ENCODE assay signal across 18 cellular contexts in the genomic region with DNA sequence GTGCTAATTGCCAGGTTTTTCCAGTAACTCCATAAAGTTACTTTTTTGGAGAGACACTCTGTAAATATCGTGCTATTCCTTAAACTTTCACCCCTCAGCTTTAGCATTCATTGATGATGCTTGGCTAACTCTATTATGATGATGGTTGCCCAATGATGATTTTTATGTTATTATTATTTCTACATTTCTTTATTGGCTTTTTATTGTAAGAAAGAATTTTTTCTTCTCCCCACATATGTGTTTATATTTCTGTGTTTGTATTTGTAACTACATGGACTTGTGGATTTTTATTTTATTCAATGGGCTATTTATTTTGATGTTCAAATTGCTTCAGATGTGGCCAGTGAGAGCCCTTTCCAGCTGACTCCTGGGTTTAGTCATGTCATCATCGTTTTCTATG.
DNase-seq lines count a peak whose midpoint lies in the region; ATAC-seq and TF ChIP-seq lines count a peak whose summit lies in the region.
"Had no signal": no experiment of that assay in that cellular context is flagged by ENCODE, and none has a peak within 500 bp of the region (broad histone marks: within the 10 kb centered on the region; RNA-seq: fewer than 3 reads in every experiment).

No MANE protein-coding gene starts in this region.

- DNase-seq in CD8-positive, alpha-beta memory T cell = no peak
- DNase-seq in activated T-helper 1 cell treated with anti-CD3 and anti-CD28 coated beads, Interleukin-12 subunit alpha, Interleukin-12 subunit beta, Interleukin-2, Interleukin-4 antibody, amounts not matched to agents 30 ng/mL and 10 ng/mL and 1 ng/mL, durations not matched to agents 14 hours and 24 hours and 36 hours (ENCODE audit: low spot score) = no peak
- no peak for DNase-seq in endothelial cell (ENCODE audit: low spot score)
- DNase-seq in stimulated activated naive B cell treated with anti-CD40 and anti-IgM and Interleukin-4, amounts not matched to agents 10 μg/mL and 1 μg/mL and 100 μg/mL, for 72 hours = no peak
- DNase-seq in COR-L47 (lab: John Stamatoyannopoulos, UW) = no peak
- no peak for DNase-seq in activated naive CD4-positive, alpha-beta T cell treated with anti-CD3 and anti-CD28 coated beads, Interleukin-2, amount 50 U/mL, for 16 hours
- DNase-seq: Calu3; CD4-positive, CD25-positive, alpha-beta regulatory T cell; CD8-positive, alpha-beta T cell; DMS53; DMS79 treated with DMSO at 0.1 percent for 48 hours; GF-D8; H9 had no signal

- TF ChIP-seq CTCF in endothelial cell (IDR thresholded peaks at IDR 0.05; ENCODE audit: unreplicated experiment) = no peak

- peaks cover 0 to 8% (median 0%) of the 10 kb centered on the region in 5 donors for H3K9me3 Mint-ChIP-seq in CD8-positive, alpha-beta memory T cell
- peaks cover 23% of the 10 kb centered on the region for H3K9me3 Mint-ChIP-seq in activated T-helper 1 cell treated with anti-CD3 and anti-CD28 coated beads, Interleukin-12 subunit alpha, Interleukin-12 subunit beta, Interleukin-2, Interleukin-4 antibody, amounts not matched to agents 30 ng/mL and 10 ng/mL and 1 ng/mL, durations not matched to agents 14 hours and 24 hours and 36 hours
- H3K9me3 Mint-ChIP-seq in endothelial cell (ENCODE audit: unreplicated experiment) = peaks cover 8% of the 10 kb centered on the region
- H3K9me3 Mint-ChIP-seq in stimulated activated naive B cell treated with anti-CD40 and anti-IgM and Interleukin-4, amounts not matched to agents 10 μg/mL and 1 μg/mL and 100 μg/mL, for 72 hours = no peaks in the 10 kb centered on the region

- peaks cover 9% of the 10 kb centered on the region for H3K4me1 ChIP-seq in CD8-positive, alpha-beta memory T cell (ENCODE audit: insufficient read depth, low read length)

- CTCF ChIA-PET in CD8-positive, alpha-beta memory T cell (lab: Charles Lee) = interaction anchor here (0.7 to 1.2 kb wide), 3 partner anchors 54 to 210 kb away, joined by 3 read pairs; no protein-coding TSS in a partner anchor

- peak overlapping the region; percentile 46 for H3K27ac ChIP-seq in CD8-positive, alpha-beta memory T cell (ENCODE audit: low read depth, low read length)
- H3K27ac ChIP-seq: BLaER1, C4-2B had no signal

- no peak overlapping the region for H3K4me3 ChIP-seq in CD8-positive, alpha-beta memory T cell (ENCODE audit: low read length)
- H3K4me3 ChIP-seq: BLaER1, GM23338 had no signal

- POLR2A ChIA-PET in CD8-positive, alpha-beta memory T cell (lab: Charles Lee) = no interaction called here

- peaks cover 11% of the 10 kb centered on the region for H3K36me3 ChIP-seq in CD8-positive, alpha-beta memory T cell (ENCODE audit: insufficient read depth, low read length)

- no peaks in the 10 kb centered on the region for H3K27me3 ChIP-seq in CD8-positive, alpha-beta memory T cell (ENCODE audit: insufficient read depth, low read length, poor library complexity, severe bottlenecking)

- peaks cover 9 to 18% (median 18%) of the 10 kb centered on the region in 3 donors for H3K4me1 Mint-ChIP-seq in CD8-positive, alpha-beta memory T cell
- peaks cover 71% of the 10 kb centered on the region for H3K4me1 Mint-ChIP-seq in activated T-helper 1 cell treated with anti-CD3 and anti-CD28 coated beads, Interleukin-12 subunit alpha, Interleukin-12 subunit beta, Interleukin-2, Interleukin-4 antibody, amounts not matched to agents 30 ng/mL and 10 ng/mL and 1 ng/mL, durations not matched to agents 14 hours and 24 hours and 36 hours (ENCODE audit: low read depth)
- peaks cover 3% of the 10 kb centered on the region for H3K4me1 Mint-ChIP-seq in endothelial cell (ENCODE audit: unreplicated experiment)
- peaks cover 20 to 36% of the 10 kb centered on the region in 2 donors for H3K4me1 Mint-ChIP-seq in stimulated activated naive B cell treated with anti-CD40 and anti-IgM and Interleukin-4, amounts not matched to agents 10 μg/mL and 1 μg/mL and 100 μg/mL, for 72 hours

- peak overlapping the region in 4 of 8 donors; percentile 9 to 84 (median 68) for H3K27ac Mint-ChIP-seq in CD8-positive, alpha-beta memory T cell
- H3K27ac Mint-ChIP-seq in activated T-helper 1 cell treated with anti-CD3 and anti-CD28 coated beads, Interleukin-12 subunit alpha, Interleukin-12 subunit beta, Interleukin-2, Interleukin-4 antibody, amounts not matched to agents 30 ng/mL and 10 ng/mL and 1 ng/mL, durations not matched to agents 14 hours and 24 hours and 36 hours = no peak overlapping the region
- no peak overlapping the region for H3K27ac Mint-ChIP-seq in endothelial cell (ENCODE audit: unreplicated experiment)
- peak overlapping the region; percentile 37 for H3K27ac Mint-ChIP-seq in stimulated activated naive B cell treated with anti-CD40 and anti-IgM and Interleukin-4, amounts not matched to agents 10 μg/mL and 1 μg/mL and 100 μg/mL, for 72 hours
- H3K27ac Mint-ChIP-seq: B cell; CD4-positive, CD25-positive, alpha-beta regulatory T cell; GM23338; H9 had no signal

- H3K36me3 Mint-ChIP-seq in CD8-positive, alpha-beta memory T cell = peaks cover 17 to 71% (median 35%) of the 10 kb centered on the region in 3 donors
- H3K36me3 Mint-ChIP-seq in activated T-helper 1 cell treated with anti-CD3 and anti-CD28 coated beads, Interleukin-12 subunit alpha, Interleukin-12 subunit beta, Interleukin-2, Interleukin-4 antibody, amounts not matched to agents 30 ng/mL and 10 ng/mL and 1 ng/mL, durations not matched to agents 14 hours and 24 hours and 36 hours (ENCODE audit: low read depth) = peaks cover 78% of the 10 kb centered on the region
- H3K36me3 Mint-ChIP-seq in endothelial cell (ENCODE audit: low read depth, unreplicated experiment) = peaks cover 76% of the 10 kb centered on the region
- H3K36me3 Mint-ChIP-seq in stimulated activated naive B cell treated with anti-CD40 and anti-IgM and Interleukin-4, amounts not matched to agents 10 μg/mL and 1 μg/mL and 100 μg/mL, for 72 hours = peaks cover 87 to 91% of the 10 kb centered on the region in 2 donors

- intact Hi-C loops in activated T-helper 1 cell treated with anti-CD3 and anti-CD28 coated beads, Interleukin-12 subunit alpha, Interleukin-12 subunit beta, Interleukin-2, Interleukin-4 antibody, amounts not matched to agents 30 ng/mL and 10 ng/mL and 1 ng/mL, durations not matched to agents 14 hours and 24 hours and 36 hours (cut with micrococcal nuclease) = no loop called here

- H3K9me3 ChIP-seq in CD8-positive, alpha-beta memory T cell (ENCODE audit: low read length) = no peaks in the 10 kb centered on the region

- H3K27me3 Mint-ChIP-seq in CD8-positive, alpha-beta memory T cell = no peaks in the 10 kb centered on the region
- H3K27me3 Mint-ChIP-seq in activated T-helper 1 cell treated with anti-CD3 and anti-CD28 coated beads, Interleukin-12 subunit alpha, Interleukin-12 subunit beta, Interleukin-2, Interleukin-4 antibody, amounts not matched to agents 30 ng/mL and 10 ng/mL and 1 ng/mL, durations not matched to agents 14 hours and 24 hours and 36 hours (ENCODE audit: insufficient read depth) = no peaks in the 10 kb centered on the region
- peaks cover 3% of the 10 kb centered on the region for H3K27me3 Mint-ChIP-seq in endothelial cell (ENCODE audit: unreplicated experiment)
- H3K27me3 Mint-ChIP-seq in stimulated activated naive B cell treated with anti-CD40 and anti-IgM and Interleukin-4, amounts not matched to agents 10 μg/mL and 1 μg/mL and 100 μg/mL, for 72 hours = no peaks in the 10 kb centered on the region
- H3K27me3 Mint-ChIP-seq: B cell; CD4-positive, CD25-positive, alpha-beta regulatory T cell had no signal

- no peak for ATAC-seq in stimulated activated naive B cell treated with anti-CD40 and anti-IgM and Interleukin-4, amounts not matched to agents 10 μg/mL and 1 μg/mL and 100 μg/mL, for 72 hours (replicated peaks)
- ATAC-seq: CD8-positive, alpha-beta T cell; GM23338; HCT116 had no signal

- H3K4me3 Mint-ChIP-seq in CD8-positive, alpha-beta memory T cell = no peak overlapping the region
- H3K4me3 Mint-ChIP-seq in activated T-helper 1 cell treated with anti-CD3 and anti-CD28 coated beads, Interleukin-12 subunit alpha, Interleukin-12 subunit beta, Interleukin-2, Interleukin-4 antibody, amounts not matched to agents 30 ng/mL and 10 ng/mL and 1 ng/mL, durations not matched to agents 14 hours and 24 hours and 36 hours = peak overlapping the region; percentile 15
- H3K4me3 Mint-ChIP-seq in endothelial cell (ENCODE audit: unreplicated experiment) = peak overlapping the region; percentile 40
- H3K4me3 Mint-ChIP-seq in stimulated activated naive B cell treated with anti-CD40 and anti-IgM and Interleukin-4, amounts not matched to agents 10 μg/mL and 1 μg/mL and 100 μg/mL, for 72 hours = no peak overlapping the region
- H3K4me3 Mint-ChIP-seq: B cell; CD8-positive, alpha-beta T cell; GM23338; H9 had no signal

Comparison
In these comparisons a context has a peak if more than half of its experiments do, and no peak if none do; other contexts are left out.
1. H3K4me3 Mint-ChIP-seq: peak in activated T-helper 1 cell treated with anti-CD3 and anti-CD28 coated beads, Interleukin-12 subunit alpha, Interleukin-12 subunit beta, Interleukin-2, Interleukin-4 antibody, amounts not matched to agents 30 ng/mL and 10 ng/mL and 1 ng/mL, durations not matched to agents 14 hours and 24 hours and 36 hours (single experiment) and endothelial cell (single experiment); none in CD8-positive, alpha-beta memory T cell (0 of 7) and stimulated activated naive B cell treated with anti-CD40 and anti-IgM and Interleukin-4, amounts not matched to agents 10 μg/mL and 1 μg/mL and 100 μg/mL, for 72 hours (0 of 2).